Comparison of ENCODE assay signal across 14 cellular contexts in the genomic region with DNA sequence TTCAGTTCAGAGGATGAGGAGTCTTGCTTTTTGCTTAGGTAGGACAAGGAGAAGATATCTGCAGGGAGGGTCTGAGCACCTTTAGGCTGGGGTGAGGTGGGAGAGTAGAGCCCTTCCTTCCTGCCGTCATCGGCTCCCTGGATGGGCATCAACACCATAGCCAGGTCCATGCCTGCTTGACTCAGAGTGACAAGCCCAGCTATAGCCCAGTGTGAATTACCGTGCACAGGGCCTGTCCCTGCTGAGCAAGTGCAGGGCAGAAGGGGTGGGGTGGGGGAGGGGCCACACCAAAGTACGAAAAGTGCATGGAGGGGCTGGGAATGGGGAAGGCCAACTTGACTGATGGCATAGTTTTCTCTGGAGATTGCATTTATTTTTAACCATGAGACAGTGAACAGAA. TPM values are rescaled to one million over a fixed set of nuclear protein-coding genes. Genes with fewer than 3 reads are reported as not detected.
A peak's percentile ranks its signal among the peaks of the same experiment; 100 is the strongest.
DNase-seq lines count a peak whose midpoint lies in the region; ATAC-seq and TF ChIP-seq lines count a peak whose summit lies in the region.
"Had no signal": no experiment of that assay in that cellular context is flagged by ENCODE, and none has a peak within 500 bp of the region (broad histone marks: within the 10 kb centered on the region; RNA-seq: fewer than 3 reads in every experiment).

No MANE protein-coding gene starts in this region.

- peaks cover 9% of the 10 kb centered on the region for H3K36me3 ChIP-seq in SJSA1
- no peaks in the 10 kb centered on the region for H3K36me3 ChIP-seq in vagina
- H3K36me3 ChIP-seq: BE2C had no signal

- H3K27me3 ChIP-seq in SJSA1 (replicated peaks) = no peaks in the 10 kb centered on the region
- H3K27me3 ChIP-seq in right cardiac atrium (ENCODE audit: control insufficient read depth, insufficient read depth) = no peaks in the 10 kb centered on the region
- no peaks in the 10 kb centered on the region for H3K27me3 ChIP-seq in vagina
- H3K27me3 ChIP-seq: BE2C had no signal

- ATAC-seq in right cardiac atrium = peak; percentile 47 to 54
- ATAC-seq in stimulated activated effector memory CD8-positive, alpha-beta T cell treated with anti-CD3 and anti-CD28 coated beads, Interleukin-12 subunit alpha, Interleukin-12 subunit beta, amount 100 ng/mL, for 72 hours = no peak

- H3K27ac Mint-ChIP-seq in osteocyte (ENCODE audit: unreplicated experiment) = peak overlapping the region; percentile 74
- H3K27ac Mint-ChIP-seq in stimulated activated effector memory CD8-positive, alpha-beta T cell treated with anti-CD3 and anti-CD28 coated beads, Interleukin-12 subunit alpha, Interleukin-12 subunit beta, amount 100 ng/mL, for 72 hours = no peak overlapping the region
- H3K27ac Mint-ChIP-seq: activated naive CD8-positive, alpha-beta T cell treated with anti-CD3 and anti-CD28 coated beads for 36 hours; dendritic cell treated with granulocyte-macrophage colony-stimulating factor and Interleukin-4, amounts not matched to agents 40 ng/mL and 50 ng/mL, for 4 days had no signal

- H3K27ac ChIP-seq in SJSA1 = peak overlapping the region; percentile 82
- H3K27ac ChIP-seq in right cardiac atrium (ENCODE audit: low read length) = no peak overlapping the region
- H3K27ac ChIP-seq in vagina = no peak overlapping the region

- WGBS in right cardiac atrium = 44% methylated on average over 4 of the region's 4 CpGs

- intact Hi-C loops in right cardiac atrium (cut with DNase I) (no loop called here), vagina (cut with DNase I) (no loop called here)

- H3K4me3 Mint-ChIP-seq in osteocyte (ENCODE audit: unreplicated experiment) = no peak overlapping the region
- no peak overlapping the region for H3K4me3 Mint-ChIP-seq in stimulated activated effector memory CD8-positive, alpha-beta T cell treated with anti-CD3 and anti-CD28 coated beads, Interleukin-12 subunit alpha, Interleukin-12 subunit beta, amount 100 ng/mL, for 72 hours
- H3K4me3 Mint-ChIP-seq: activated naive CD8-positive, alpha-beta T cell treated with anti-CD3 and anti-CD28 coated beads for 36 hours; dendritic cell treated with granulocyte-macrophage colony-stimulating factor and Interleukin-4, amounts not matched to agents 40 ng/mL and 50 ng/mL, for 4 days had no signal

- peaks cover 43% of the 10 kb centered on the region for H3K4me1 ChIP-seq in SJSA1 (replicated peaks)
- no peaks in the 10 kb centered on the region for H3K4me1 ChIP-seq in right cardiac atrium (ENCODE audit: control insufficient read depth, insufficient read depth, low read length)
- peaks cover 15% of the 10 kb centered on the region for H3K4me1 ChIP-seq in vagina

- H3K4me3 ChIP-seq in SJSA1 (no peak overlapping the region), right cardiac atrium (ENCODE audit: low read length) (no peak overlapping the region), vagina (no peak overlapping the region)

- peak; percentile 26 for DNase-seq in AG08396 (ENCODE audit: low spot score)
- DNase-seq in SJSA1 (ENCODE audit: low read depth in 1 of 2, low spot score in 2 of 2) = peak in 1 of 2 experiments; percentile 47
- DNase-seq in right cardiac atrium = no peak
- DNase-seq in osteocyte (ENCODE audit: extremely low spot score, unreplicated experiment) = no peak
- DNase-seq in stimulated activated effector memory CD8-positive, alpha-beta T cell treated with anti-CD3 and anti-CD28 coated beads, Interleukin-12 subunit alpha, Interleukin-12 subunit beta, amount 100 ng/mL, for 72 hours (ENCODE audit: low spot score in 2 of 2) = no peak
- DNase-seq in NOMO-1 treated with dmso at 0.1 percent for 144 hours (lab: John Stamatoyannopoulos, UW; ENCODE audit: unreplicated experiment) = no peak
- no peak for DNase-seq in SK-N-DZ (ENCODE audit: low spot score)
- no peak for DNase-seq in vagina (ENCODE audit: extremely low spot score in 2 of 2)
- DNase-seq: activated naive CD8-positive, alpha-beta T cell treated with anti-CD3 and anti-CD28 coated beads for 36 hours; BE2C; NCI-H69; occipital lobe; stimulated activated CD4-positive, alpha-beta T cell treated with anti-CD3 and anti-CD28 coated beads, Interleukin-1b, Interleukin-23, amount 100 ng/mL, for 48 hours had no signal

- peaks cover 15% of the 10 kb centered on the region for H3K9me3 Mint-ChIP-seq in osteocyte (ENCODE audit: unreplicated experiment)
- H3K9me3 Mint-ChIP-seq in stimulated activated effector memory CD8-positive, alpha-beta T cell treated with anti-CD3 and anti-CD28 coated beads, Interleukin-12 subunit alpha, Interleukin-12 subunit beta, amount 100 ng/mL, for 72 hours = peaks cover 9% of the 10 kb centered on the region

- peaks cover 22% of the 10 kb centered on the region for H3K36me3 Mint-ChIP-seq in osteocyte (ENCODE audit: unreplicated experiment)
- H3K36me3 Mint-ChIP-seq in stimulated activated effector memory CD8-positive, alpha-beta T cell treated with anti-CD3 and anti-CD28 coated beads, Interleukin-12 subunit alpha, Interleukin-12 subunit beta, amount 100 ng/mL, for 72 hours = no peaks in the 10 kb centered on the region

- H3K9me3 ChIP-seq in SJSA1 (replicated peaks) (peaks cover 7% of the 10 kb centered on the region; the same call in 1 of the 2 replicates), right cardiac atrium (ENCODE audit: control insufficient read depth, low read length) (no peaks in the 10 kb centered on the region), vagina (peaks cover 3% of the 10 kb centered on the region)
- H3K9me3 ChIP-seq: BE2C had no signal

- no peak for TF ChIP-seq POLR2A in vagina (IDR thresholded peaks at IDR 0.05)

- TF ChIP-seq CTCF in osteocyte (IDR thresholded peaks at IDR 0.05) (no peak), vagina (IDR thresholded peaks at IDR 0.05) (no peak)

- no peaks in the 10 kb centered on the region for H3K27me3 Mint-ChIP-seq in osteocyte (ENCODE audit: unreplicated experiment)
- H3K27me3 Mint-ChIP-seq: dendritic cell treated with granulocyte-macrophage colony-stimulating factor and Interleukin-4, amounts not matched to agents 40 ng/mL and 50 ng/mL, for 4 days had no signal

- peaks cover 68% of the 10 kb centered on the region for H3K4me1 Mint-ChIP-seq in osteocyte (ENCODE audit: unreplicated experiment)
- no peaks in the 10 kb centered on the region for H3K4me1 Mint-ChIP-seq in stimulated activated effector memory CD8-positive, alpha-beta T cell treated with anti-CD3 and anti-CD28 coated beads, Interleukin-12 subunit alpha, Interleukin-12 subunit beta, amount 100 ng/mL, for 72 hours
- H3K4me1 Mint-ChIP-seq: activated naive CD8-positive, alpha-beta T cell treated with anti-CD3 and anti-CD28 coated beads for 36 hours had no signal

RNA-seq across cellular contexts. Expression of a gene that starts 30.3 kb away (rescaled TPM):
- total RNA-seq in SJSA1 (2014; rRNA removed; shearing (Covaris generic)) = not detected in 2 replicates
- total RNA-seq in right cardiac atrium (not detected), osteocyte (not detected in 2 replicates), vagina (not detected)
- not detected for polyA plus RNA-seq in right cardiac atrium
- polyA plus RNA-seq in SK-N-DZ (2014; cell fraction: cytosol; rRNA removed) = not detected in 2 replicates
- not detected in 2 replicates for polyA plus RNA-seq in SK-N-DZ (2014; cell fraction: nucleus; rRNA removed)
- total RNA-seq: activated naive CD8-positive, alpha-beta T cell treated with anti-CD3 and anti-CD28 coated beads for 36 hours; occipital lobe had no signal
